In genomic region chr11:71252782-71253730, GRCh38 we compare ENCODE assay signal across 8 cellular contexts. TPM values are rescaled to one million over a fixed set of nuclear protein-coding genes. Genes with fewer than 3 reads are reported as not detected.
DNase-seq lines count a peak whose midpoint lies in the region; ATAC-seq and TF ChIP-seq lines count a peak whose summit lies in the region.

No MANE protein-coding gene starts in this region.

- DNase-seq in NCI-H345 (lab: John Stamatoyannopoulos, UW) (peak; percentile 29), NCI-H345 treated with DMSO at 0.1 percent for 48 hours (lab: John Stamatoyannopoulos, UW; ENCODE audit: unreplicated experiment) (no peak), body of pancreas (peak; percentile 73 to 85 (median 75)), left lung (peak in 1 of 2 donors; percentile 82), tibial nerve (ENCODE audit: low spot score in 2 of 2) (no peak), SK-N-DZ (ENCODE audit: low spot score) (no peak)
- no peak for DNase-seq in activated CD4-positive, alpha-beta T cell treated with anti-CD3 and anti-CD28 coated beads, Interleukin-2, amount 50 U/mL, for 1 hour

- no peaks in the 10 kb centered on the region for H3K36me3 ChIP-seq in body of pancreas (replicated peaks in 1 of 2; ENCODE audit: insufficient read depth in 1 of 2, low read depth in 2 of 2)
- no peaks in the 10 kb centered on the region for H3K36me3 ChIP-seq in left lung
- H3K36me3 ChIP-seq in tibial nerve: no peaks in the 10 kb centered on the region

- intact Hi-C loops in body of pancreas (cut with DNase I) (no loop called here), left lung (cut with DNase I) (no loop called here)

- H3K9me3 ChIP-seq in body of pancreas (no peaks in the 10 kb centered on the region), left lung (no peaks in the 10 kb centered on the region), tibial nerve (peaks cover 0 to 12% (median 0%) of the 10 kb centered on the region in 4 donors)

- TF ChIP-seq CTCF in body of pancreas (IDR thresholded peaks at IDR 0.05): no peak
- no peak for TF ChIP-seq CTCF in left lung (IDR thresholded peaks at IDR 0.05)
- TF ChIP-seq CTCF in tibial nerve (IDR thresholded peaks at IDR 0.05): no peak

- TF ChIP-seq POLR2A in body of pancreas (IDR thresholded peaks at IDR 0.05) (peak in 2 of 3 donors; percentile 58 to 61), tibial nerve (IDR thresholded peaks at IDR 0.05) (no peak)

- H3K27ac ChIP-seq in body of pancreas (peak overlapping the region; percentile 84 to 98 (median 95)), left lung (peak overlapping the region; percentile 74 to 78), tibial nerve (peak overlapping the region in 1 of 4 donors; percentile 0)

- 2% methylated on average over 17 to 40 of the region's 40 CpGs for WGBS in body of pancreas, 2 donors
- 6 to 8% methylated on average over 18 to 39 of the region's 40 CpGs for WGBS in tibial nerve, 2 donors

- peaks cover 57% of the 10 kb centered on the region for H3K4me1 ChIP-seq in body of pancreas
- H3K4me1 ChIP-seq in left lung: peaks cover 0 to 13% of the 10 kb centered on the region in 2 donors
- peaks cover 0 to 28% (median 2%) of the 10 kb centered on the region in 4 donors for H3K4me1 ChIP-seq in tibial nerve

- ATAC-seq in body of pancreas: peak; percentile 66
- ATAC-seq in left lung: peak; percentile 77
- ATAC-seq in GM19324 (IDR thresholded peaks at IDR 0.05; ENCODE audit: low FRiP score, unreplicated experiment): no peak

- H3K27me3 ChIP-seq in body of pancreas (no peaks in the 10 kb centered on the region), left lung (peaks cover 26 to 81% of the 10 kb centered on the region in 2 donors), tibial nerve (peaks cover 0 to 65% of the 10 kb centered on the region in 2 donors)

- TF ChIP-seq EP300 in tibial nerve (IDR thresholded peaks at IDR 0.05): no peak

- peak overlapping the region; percentile 5 to 15 for H3K4me3 ChIP-seq in body of pancreas
- peak overlapping the region; percentile 44 to 46 for H3K4me3 ChIP-seq in left lung
- peak overlapping the region in 3 of 4 donors; percentile 2 to 49 (median 23) for H3K4me3 ChIP-seq in tibial nerve

RNA-seq across cellular contexts. Expression of gene SHANK2, which starts 0.7 kb away (rescaled TPM):
- 10 to 100 TPM; 44.4 to 94.9 TPM for total RNA-seq in body of pancreas
- 10 to 100 TPM; 33.2 to 44.0 TPM for total RNA-seq in left lung
- total RNA-seq in tibial nerve: 1 to 10 TPM in 3 of 4 donors, under 1 TPM in 1; 0.20 to 2.0 (median 1.4) TPM
- 0.12 and 0.32 TPM in 2 replicates for polyA plus RNA-seq in SK-N-DZ (2014; cell fraction: cytosol; rRNA removed)
- 1.4 and 3.2 TPM in 2 replicates for polyA plus RNA-seq in SK-N-DZ (2014; cell fraction: nucleus; rRNA removed)

Comparison
In these comparisons a context has a peak if more than half of its experiments do, and no peak if none do; other contexts are left out.
1. DNase-seq: peak in NCI-H345 (single experiment) and body of pancreas (4 of 4); none in NCI-H345 treated with DMSO at 0.1 percent for 48 hours (single experiment), tibial nerve (0 of 2), SK-N-DZ (single experiment) and activated CD4-positive, alpha-beta T cell treated with anti-CD3 and anti-CD28 coated beads, Interleukin-2, amount 50 U/mL, for 1 hour (single experiment).
2. POLR2A ChIP-seq: peak in body of pancreas (2 of 3); none in tibial nerve (0 of 2).
3. RNA of gene SHANK2, which starts 0.7 kb away (total RNA-seq): 44.4 to 94.9 TPM in body of pancreas and 33.2 to 44.0 TPM in left lung; 0.20 to 2.0 TPM in tibial nerve; every median in the first group is over 10 times any median in the second.
4. Peak in every context shown above with its lines, with median percentiles within 50 percentile points of each other: H3K4me3 ChIP-seq.